In the genomic region with DNA sequence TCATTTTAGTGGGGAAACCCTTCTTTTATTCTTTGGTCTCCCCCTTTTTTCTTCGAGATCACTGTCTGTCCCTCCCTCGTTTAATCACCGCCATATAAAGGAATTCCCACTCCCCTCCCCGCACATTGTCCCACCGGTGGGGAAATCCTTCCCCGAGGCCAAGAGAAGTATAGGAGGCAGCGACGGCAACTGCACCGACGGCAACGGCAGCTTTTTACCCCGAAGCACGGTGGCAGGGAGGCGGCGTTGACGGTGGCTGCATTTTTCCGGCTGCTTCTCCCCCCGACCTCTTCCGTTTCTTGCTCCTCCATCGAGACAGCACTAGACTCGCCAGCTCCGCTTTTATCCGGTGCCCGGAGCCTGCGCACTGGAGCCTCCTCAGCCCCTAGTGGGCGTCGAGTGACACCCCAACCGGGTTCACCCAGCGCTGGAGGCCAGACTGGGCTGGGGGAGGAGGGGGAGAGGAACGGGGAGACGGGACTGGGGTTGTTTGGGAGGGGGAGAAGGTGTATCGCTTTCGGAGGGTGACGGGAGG, we compare ENCODE assay signal across 8 cellular contexts. TPM values are rescaled to one million over a fixed set of nuclear protein-coding genes. Genes with fewer than 3 reads are reported as not detected.
DNase-seq lines count a peak whose midpoint lies in the region; ATAC-seq and TF ChIP-seq lines count a peak whose summit lies in the region.

No MANE protein-coding gene starts in this region.

- H3K27me3 Mint-ChIP-seq in endothelial cell (ENCODE audit: unreplicated experiment) = peaks cover 33% of the 10 kb centered on the region

- peak; percentile 26 for TF ChIP-seq CTCF in endothelial cell (IDR thresholded peaks at IDR 0.05; ENCODE audit: unreplicated experiment)

- H3K4me1 Mint-ChIP-seq in endothelial cell (ENCODE audit: unreplicated experiment) = peaks cover 47% of the 10 kb centered on the region

- DNase-seq in COLO829 (ENCODE audit: low spot score) (peak; percentile 96), HT-29 (ENCODE audit: low spot score) (peak; percentile 97), NOMO-1 (lab: John Stamatoyannopoulos, UW; ENCODE audit: unreplicated experiment in 2 of 2) (peak; percentile 50 to 65), endothelial cell (ENCODE audit: low spot score) (peak; percentile 94), midbrain (lab: John Stamatoyannopoulos, UW) (peak; percentile 95)
- DNase-seq in activated CD8-positive, alpha-beta memory T cell treated with anti-CD3 and anti-CD28 coated beads, Interleukin-2, amount 50 U/mL, for 4 hours = peak; percentile 91
- peak; percentile 84 to 90 for DNase-seq in stimulated activated CD8-positive, alpha-beta memory T cell treated with anti-CD3 and anti-CD28 coated beads, Interleukin-15, amount 100 ng/mL, for 48 hours (ENCODE audit: low read depth in 2 of 2)

- H3K9me3 Mint-ChIP-seq in endothelial cell (ENCODE audit: unreplicated experiment) = peaks cover 4% of the 10 kb centered on the region

- peak; percentile 45 for ATAC-seq in GM19467 (IDR thresholded peaks at IDR 0.05; ENCODE audit: unreplicated experiment)

- peak overlapping the region; percentile 100 for H3K27ac Mint-ChIP-seq in endothelial cell (ENCODE audit: unreplicated experiment)

- H3K4me3 Mint-ChIP-seq in endothelial cell (ENCODE audit: unreplicated experiment) = peak overlapping the region; percentile 100

- peaks cover 20% of the 10 kb centered on the region for H3K36me3 Mint-ChIP-seq in endothelial cell (ENCODE audit: low read depth, unreplicated experiment)

RNA-seq across cellular contexts. Expression of gene KMT2E, which starts 0.7 kb away (rescaled TPM):
- total RNA-seq in HT-29 (2014; rRNA removed; shearing (Covaris generic)) = 49.6 and 54.3 TPM in 2 replicates
- 71.0 TPM for total RNA-seq in endothelial cell (ENCODE audit: unreplicated experiment)

Comparison
In these comparisons a context has a peak if more than half of its experiments do, and no peak if none do; other contexts are left out.
1. Peak in every context shown above with its lines: DNase-seq and ATAC-seq.